Comparison of ENCODE assay signal across 1 cellular context in the genomic region with DNA sequence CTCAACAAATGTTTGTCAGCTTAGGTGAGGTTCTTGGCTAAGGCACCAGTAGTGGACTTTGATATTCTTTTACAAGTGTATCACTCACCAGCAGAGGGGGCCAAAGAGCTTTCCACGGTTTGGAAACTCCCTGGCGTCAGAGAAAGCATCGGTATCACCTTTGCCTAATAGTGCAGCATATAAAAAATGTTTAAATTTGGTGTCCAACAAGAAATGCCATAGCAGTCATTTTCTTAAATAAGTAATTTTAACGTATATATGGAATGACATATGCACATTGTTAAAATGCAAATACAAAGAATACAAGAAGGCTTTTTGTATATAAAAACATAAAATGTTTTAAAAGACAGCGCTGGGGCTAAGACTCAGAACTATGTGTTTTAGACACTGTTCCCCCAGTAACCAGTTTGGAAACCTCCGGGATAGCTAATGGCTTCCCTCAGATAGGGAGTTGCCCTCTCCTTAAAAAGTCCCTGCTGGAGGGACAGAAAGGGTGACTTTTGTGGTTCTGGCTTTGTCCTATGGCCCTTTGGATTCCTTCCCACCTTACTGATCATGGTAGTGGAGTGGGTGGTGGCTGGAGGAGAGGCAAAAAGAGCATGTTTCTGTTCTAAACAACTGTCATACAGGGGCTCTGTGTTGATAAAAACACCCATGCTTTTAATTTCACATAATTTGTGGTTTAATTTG.
TF ChIP-seq lines count a peak whose summit lies in the region.

No MANE protein-coding gene starts in this region.

TF ChIP-seq in GM23338, 12 proteins besides CTCF, POLR2A, EP300 and RAD21 (continued from another document):
- TF ChIP-seq, protein P1, sequence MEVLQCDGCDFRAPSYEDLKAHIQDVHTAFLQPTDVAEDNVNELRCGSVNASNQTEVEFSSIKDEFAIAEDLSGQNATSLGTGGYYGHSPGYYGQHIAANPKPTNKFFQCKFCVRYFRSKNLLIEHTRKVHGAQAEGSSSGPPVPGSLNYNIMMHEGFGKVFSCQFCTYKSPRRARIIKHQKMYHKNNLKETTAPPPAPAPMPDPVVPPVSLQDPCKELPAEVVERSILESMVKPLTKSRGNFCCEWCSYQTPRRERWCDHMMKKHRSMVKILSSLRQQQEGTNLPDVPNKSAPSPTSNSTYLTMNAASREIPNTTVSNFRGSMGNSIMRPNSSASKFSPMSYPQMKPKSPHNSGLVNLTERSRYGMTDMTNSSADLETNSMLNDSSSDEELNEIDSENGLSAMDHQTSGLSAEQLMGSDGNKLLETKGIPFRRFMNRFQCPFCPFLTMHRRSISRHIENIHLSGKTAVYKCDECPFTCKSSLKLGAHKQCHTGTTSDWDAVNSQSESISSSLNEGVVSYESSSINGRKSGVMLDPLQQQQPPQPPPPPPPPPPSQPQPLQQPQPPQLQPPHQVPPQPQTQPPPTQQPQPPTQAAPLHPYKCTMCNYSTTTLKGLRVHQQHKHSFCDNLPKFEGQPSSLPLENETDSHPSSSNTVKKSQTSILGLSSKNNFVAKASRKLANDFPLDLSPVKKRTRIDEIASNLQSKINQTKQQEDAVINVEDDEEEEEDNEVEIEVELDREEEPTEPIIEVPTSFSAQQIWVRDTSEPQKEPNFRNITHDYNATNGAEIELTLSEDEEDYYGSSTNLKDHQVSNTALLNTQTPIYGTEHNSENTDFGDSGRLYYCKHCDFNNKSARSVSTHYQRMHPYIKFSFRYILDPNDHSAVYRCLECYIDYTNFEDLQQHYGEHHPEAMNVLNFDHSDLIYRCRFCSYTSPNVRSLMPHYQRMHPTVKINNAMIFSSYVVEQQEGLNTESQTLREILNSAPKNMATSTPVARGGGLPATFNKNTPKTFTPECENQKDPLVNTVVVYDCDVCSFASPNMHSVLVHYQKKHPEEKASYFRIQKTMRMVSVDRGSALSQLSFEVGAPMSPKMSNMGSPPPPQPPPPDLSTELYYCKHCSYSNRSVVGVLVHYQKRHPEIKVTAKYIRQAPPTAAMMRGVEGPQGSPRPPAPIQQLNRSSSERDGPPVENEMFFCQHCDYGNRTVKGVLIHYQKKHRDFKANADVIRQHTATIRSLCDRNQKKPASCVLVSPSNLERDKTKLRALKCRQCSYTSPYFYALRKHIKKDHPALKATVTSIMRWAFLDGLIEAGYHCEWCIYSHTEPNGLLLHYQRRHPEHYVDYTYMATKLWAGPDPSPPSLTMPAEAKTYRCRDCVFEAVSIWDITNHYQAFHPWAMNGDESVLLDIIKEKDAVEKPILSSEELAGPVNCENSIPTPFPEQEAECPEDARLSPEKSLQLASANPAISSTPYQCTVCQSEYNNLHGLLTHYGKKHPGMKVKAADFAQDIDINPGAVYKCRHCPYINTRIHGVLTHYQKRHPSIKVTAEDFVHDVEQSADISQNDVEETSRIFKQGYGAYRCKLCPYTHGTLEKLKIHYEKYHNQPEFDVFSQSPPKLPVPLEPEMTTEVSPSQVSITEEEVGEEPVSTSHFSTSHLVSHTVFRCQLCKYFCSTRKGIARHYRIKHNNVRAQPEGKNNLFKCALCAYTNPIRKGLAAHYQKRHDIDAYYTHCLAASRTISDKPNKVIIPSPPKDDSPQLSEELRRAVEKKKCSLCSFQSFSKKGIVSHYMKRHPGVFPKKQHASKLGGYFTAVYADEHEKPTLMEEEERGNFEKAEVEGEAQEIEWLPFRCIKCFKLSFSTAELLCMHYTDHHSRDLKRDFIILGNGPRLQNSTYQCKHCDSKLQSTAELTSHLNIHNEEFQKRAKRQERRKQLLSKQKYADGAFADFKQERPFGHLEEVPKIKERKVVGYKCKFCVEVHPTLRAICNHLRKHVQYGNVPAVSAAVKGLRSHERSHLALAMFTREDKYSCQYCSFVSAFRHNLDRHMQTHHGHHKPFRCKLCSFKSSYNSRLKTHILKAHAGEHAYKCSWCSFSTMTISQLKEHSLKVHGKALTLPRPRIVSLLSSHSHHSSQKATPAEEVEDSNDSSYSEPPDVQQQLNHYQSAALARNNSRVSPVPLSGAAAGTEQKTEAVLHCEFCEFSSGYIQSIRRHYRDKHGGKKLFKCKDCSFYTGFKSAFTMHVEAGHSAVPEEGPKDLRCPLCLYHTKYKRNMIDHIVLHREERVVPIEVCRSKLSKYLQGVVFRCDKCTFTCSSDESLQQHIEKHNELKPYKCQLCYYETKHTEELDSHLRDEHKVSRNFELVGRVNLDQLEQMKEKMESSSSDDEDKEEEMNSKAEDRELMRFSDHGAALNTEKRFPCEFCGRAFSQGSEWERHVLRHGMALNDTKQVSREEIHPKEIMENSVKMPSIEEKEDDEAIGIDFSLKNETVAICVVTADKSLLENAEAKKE (CRISPR knock-in tag; IDR thresholded peaks at IDR 0.05), result peak; percentile 13; the same call in 1 of the 2 replicates
- 0 out of 2 replicates have a peak, but pooled peaks have one; percentile 18 for TF ChIP-seq CREB1 (CRISPR knock-in tag; IDR thresholded peaks at IDR 0.05; ENCODE audit: low read depth)
- no peak for TF ChIP-seq JUNB (IDR thresholded peaks at IDR 0.05; ENCODE audit: unreplicated experiment)
- TF ChIP-seq, protein P2, sequence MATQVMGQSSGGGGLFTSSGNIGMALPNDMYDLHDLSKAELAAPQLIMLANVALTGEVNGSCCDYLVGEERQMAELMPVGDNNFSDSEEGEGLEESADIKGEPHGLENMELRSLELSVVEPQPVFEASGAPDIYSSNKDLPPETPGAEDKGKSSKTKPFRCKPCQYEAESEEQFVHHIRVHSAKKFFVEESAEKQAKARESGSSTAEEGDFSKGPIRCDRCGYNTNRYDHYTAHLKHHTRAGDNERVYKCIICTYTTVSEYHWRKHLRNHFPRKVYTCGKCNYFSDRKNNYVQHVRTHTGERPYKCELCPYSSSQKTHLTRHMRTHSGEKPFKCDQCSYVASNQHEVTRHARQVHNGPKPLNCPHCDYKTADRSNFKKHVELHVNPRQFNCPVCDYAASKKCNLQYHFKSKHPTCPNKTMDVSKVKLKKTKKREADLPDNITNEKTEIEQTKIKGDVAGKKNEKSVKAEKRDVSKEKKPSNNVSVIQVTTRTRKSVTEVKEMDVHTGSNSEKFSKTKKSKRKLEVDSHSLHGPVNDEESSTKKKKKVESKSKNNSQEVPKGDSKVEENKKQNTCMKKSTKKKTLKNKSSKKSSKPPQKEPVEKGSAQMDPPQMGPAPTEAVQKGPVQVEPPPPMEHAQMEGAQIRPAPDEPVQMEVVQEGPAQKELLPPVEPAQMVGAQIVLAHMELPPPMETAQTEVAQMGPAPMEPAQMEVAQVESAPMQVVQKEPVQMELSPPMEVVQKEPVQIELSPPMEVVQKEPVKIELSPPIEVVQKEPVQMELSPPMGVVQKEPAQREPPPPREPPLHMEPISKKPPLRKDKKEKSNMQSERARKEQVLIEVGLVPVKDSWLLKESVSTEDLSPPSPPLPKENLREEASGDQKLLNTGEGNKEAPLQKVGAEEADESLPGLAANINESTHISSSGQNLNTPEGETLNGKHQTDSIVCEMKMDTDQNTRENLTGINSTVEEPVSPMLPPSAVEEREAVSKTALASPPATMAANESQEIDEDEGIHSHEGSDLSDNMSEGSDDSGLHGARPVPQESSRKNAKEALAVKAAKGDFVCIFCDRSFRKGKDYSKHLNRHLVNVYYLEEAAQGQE (IDR thresholded peaks at IDR 0.05; ENCODE audit: unreplicated experiment), result no peak
- TF ChIP-seq POLR2AphosphoS5 (IDR thresholded peaks at IDR 0.05; ENCODE audit: low read depth), result no peak
- no peak for TF ChIP-seq EZH2 (IDR thresholded peaks at IDR 0.05; ENCODE audit: low read depth, unreplicated experiment)
